ENCODE assay signal across 24 cellular contexts in genomic region chr11:119152043-119152442, GRCh38. TPM values are rescaled to one million over a fixed set of nuclear protein-coding genes. Genes with fewer than 3 reads are reported as not detected.
"Had no signal": no experiment of that assay in that cellular context is flagged by ENCODE, and none has a peak within 500 bp of the region (broad histone marks: within the 10 kb centered on the region; RNA-seq: fewer than 3 reads in every experiment).

No MANE protein-coding gene starts in this region.

- H3K4me3 Mint-ChIP-seq: IgD-negative memory B cell had no signal

- H3K4me1 ChIP-seq: SJSA1 had no signal

- H3K27ac Mint-ChIP-seq: IgD-negative memory B cell had no signal

- H3K27me3 ChIP-seq: MG63, SJSA1 had no signal

- H3K36me3 Mint-ChIP-seq: IgD-negative memory B cell had no signal

- FAIRE-seq: RCC 7860 had no signal

- H3K36me3 ChIP-seq: MG63, SJSA1 had no signal

- H3K4me3 ChIP-seq: MG63, SJSA1, SK-N-MC had no signal

- H3K9me3 ChIP-seq: MG63, SJSA1 had no signal

- H3K27ac ChIP-seq: SJSA1, SK-N-MC had no signal

- DNase-seq: Karpas-422, KG1, MG63, NCI-H1092 treated with DMSO at 0.1 percent for 48 hours, NCI-H1436, NCI-H187, NCI-H2029, NCI-H2081 treated with DMSO at 0.1 percent for 48 hours, NCI-H2171, NCI-H226, NCI-H446, NCI-H510A, NCI-H524 treated with DMSO at 0.1 percent for 48 hours, NCI-H69, NCI-H774, Right ventricle myocardium superior, RPMI8226, SIG-M5 had no signal

RNA-seq across cellular contexts. Expression of gene ABCG4, which starts 3.2 kb away (rescaled TPM):
- total RNA-seq: HT-29; T-helper 1 cell treated with Interleukin-12 subunit alpha and Interleukin-12 subunit beta and Interleukin-4 antibody, amounts not matched to agents 30 ng/mL and 1 ng/mL, for 36 hours had no signal
- polyA plus RNA-seq: IgD-negative memory B cell had no signal

RNA-seq across cellular contexts. Expression of gene NHERF4, which starts 33.2 kb away (rescaled TPM):
- total RNA-seq: Right ventricle myocardium superior, SJSA1 had no signal
- polyA plus RNA-seq: IgD-negative memory B cell had no signal
